Comparison of ENCODE assay signal across 9 cellular contexts in genomic region chr14:78566859-78567172, GRCh38.
DNase-seq lines count a peak whose midpoint lies in the region; ATAC-seq and TF ChIP-seq lines count a peak whose summit lies in the region.
"Had no signal": no experiment of that assay in that cellular context is flagged by ENCODE, and none has a peak within 500 bp of the region (broad histone marks: within the 10 kb centered on the region; RNA-seq: fewer than 3 reads in every experiment).

No MANE protein-coding gene starts in this region.

- H3K4me1 ChIP-seq in KMS-11 (ENCODE audit: low read depth, poor library complexity, severe bottlenecking) = no peaks in the 10 kb centered on the region
- H3K4me1 ChIP-seq: pancreas had no signal

- H2AFZ ChIP-seq in KMS-11 (ENCODE audit: low read depth) = no peak overlapping the region

- no peaks in the 10 kb centered on the region for H3K79me2 ChIP-seq in KMS-11 (ENCODE audit: insufficient read depth, low read depth)

- in situ Hi-C loops in G401 (cut with HindIII; ENCODE audit: low sequenced_read_pairs) = no loop called here

- peak; percentile 25; the same call in 1 of the 2 replicates for TF ChIP-seq CTCF in KMS-11 (conservative IDR thresholded peaks at IDR 0.05; ENCODE audit: low read depth, low read length)

- H3K4me3 ChIP-seq in KMS-11 (IDR thresholded peaks at IDR 0.05; ENCODE audit: insufficient read depth, low read depth, low read length) = no peak overlapping the region

- no peak overlapping the region for H3K27ac ChIP-seq in KMS-11
- H3K27ac ChIP-seq: pancreas had no signal

- ATAC-seq in GM18502 (IDR thresholded peaks at IDR 0.05; ENCODE audit: poor library complexity, unreplicated experiment) (peak; percentile 18), GM21723 (IDR thresholded peaks at IDR 0.05; ENCODE audit: unreplicated experiment) (peak; percentile 19), left lobe of liver (peak; percentile 13)

- DNase-seq in left lobe of liver (ENCODE audit: low spot score) (no peak), COLO829 (ENCODE audit: low spot score) (no peak), G401 (ENCODE audit: low spot score) (no peak), activated gamma-delta T cell (lab: John Stamatoyannopoulos, UW) (no peak)
- DNase-seq in activated CD8-positive, alpha-beta memory T cell treated with anti-CD3 and anti-CD28 coated beads, Interleukin-2, amount 50 U/mL, for 48 hours = no peak

- no peaks in the 10 kb centered on the region for H3K27me3 ChIP-seq in KMS-11 (ENCODE audit: insufficient read depth, low read depth)
- H3K27me3 ChIP-seq: pancreas had no signal

- H3K9ac ChIP-seq in KMS-11 = no peak overlapping the region

- no peak overlapping the region for H3K4me2 ChIP-seq in KMS-11

- no peaks in the 10 kb centered on the region for H4K20me1 ChIP-seq in KMS-11 (ENCODE audit: insufficient read depth)

- H3K36me3 ChIP-seq in KMS-11 (ENCODE audit: insufficient read depth) = no peaks in the 10 kb centered on the region
- H3K36me3 ChIP-seq: pancreas had no signal
